Comparison of ENCODE assay signal across 16 cellular contexts in the genomic region with DNA sequence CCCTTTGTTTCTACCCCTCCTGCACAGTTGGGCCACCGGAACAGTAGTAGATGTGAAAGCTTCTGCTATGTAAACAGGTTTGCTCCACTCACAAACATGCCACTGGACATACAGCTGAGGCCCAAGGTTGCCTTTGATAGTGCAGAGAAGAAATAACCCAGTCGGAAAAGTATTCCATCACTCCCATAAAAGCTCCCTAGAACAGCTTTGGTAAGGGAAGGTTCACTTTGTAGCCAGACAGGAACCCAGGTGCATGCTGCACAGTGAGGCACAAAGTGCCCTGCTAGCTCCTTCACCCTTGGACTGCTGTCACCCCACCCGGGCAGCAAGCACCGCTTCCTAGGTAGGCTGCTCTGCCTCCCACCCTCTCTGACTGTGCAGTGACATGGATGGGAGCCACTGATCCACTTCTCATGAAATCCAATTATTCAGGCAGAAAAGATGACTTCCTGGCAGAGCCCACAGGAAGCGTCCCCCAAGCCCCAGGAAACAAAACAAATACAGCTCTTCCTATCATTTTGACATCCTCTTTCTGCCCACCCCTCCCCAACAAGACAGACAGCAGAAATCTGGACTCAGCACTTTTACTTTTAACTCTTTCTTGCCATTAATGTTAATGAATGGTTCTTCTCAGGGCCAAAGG.
DNase-seq lines count a peak whose midpoint lies in the region; ATAC-seq, FAIRE-seq and TF ChIP-seq lines count a peak whose summit lies in the region.
"Had no signal": no experiment of that assay in that cellular context is flagged by ENCODE, and none has a peak within 500 bp of the region (broad histone marks: within the 10 kb centered on the region; RNA-seq: fewer than 3 reads in every experiment).

No MANE protein-coding gene starts in this region.

- no TSS peak for BruUV-seq in IMR-90 (replicated peaks; lab: Mats Ljungman, UMichigan)

- peak overlapping the region; percentile 23 for H2BK5ac ChIP-seq in IMR-90 (ENCODE audit: low read depth, low read length, poor library complexity, severe bottlenecking)

- H2AK9ac ChIP-seq in IMR-90 (replicated peaks; ENCODE audit: low read depth, low read length, poor library complexity) = no peak overlapping the region

- peaks cover 20% of the 10 kb centered on the region for H3K4me1 ChIP-seq in A549
- peaks cover 10% of the 10 kb centered on the region; the same call in 1 of the 2 replicates for H3K4me1 ChIP-seq in IMR-90 (ENCODE audit: control insufficient read depth, insufficient read depth, low read length)

- TF ChIP-seq EP300 in A549 (IDR thresholded peaks at IDR 0.05) = no peak

- H3K4me3 ChIP-seq in A549 (no peak overlapping the region), IMR-90 (ENCODE audit: insufficient read depth, low read depth, low read length) (no peak overlapping the region)
- H3K4me3 ChIP-seq: adrenal gland, coronary artery, PC-9, thoracic aorta had no signal

- H3K4ac ChIP-seq in IMR-90 (ENCODE audit: low read depth, low read length) = no peak overlapping the region

- CTCF ChIA-PET in A549 (lab: Yijun Ruan, JAX) = interaction anchor here (0.6 to 1.0 kb wide), 3 partner anchors 20 to 106 kb away, joined by 3 to 4 read pairs (median 4); no protein-coding TSS in a partner anchor
- CTCF ChIA-PET in IMR-90 (lab: Yijun Ruan, JAX) = no interaction called here

- peak overlapping the region in 1 of 2 experiments; percentile 64; a peak in 1 of 4 replicates for H4K8ac ChIP-seq in IMR-90 (ENCODE audit: low read depth in 2 of 2, low read length in 2 of 2)

- FAIRE-seq in A549 (lab: Jason Lieb, UNC) = no peak
- FAIRE-seq: D721Med had no signal

- POLR2A ChIA-PET in A549 (lab: Yijun Ruan, JAX) = no interaction called here
- POLR2A ChIA-PET in IMR-90 (lab: Charles Lee; ENCODE audit: unreplicated experiment) = no interaction called here

- peak; percentile 52 to 58; a peak in 5 of 6 replicates for ATAC-seq in A549
- ATAC-seq in IMR-90 (ENCODE audit: low read depth) = peak; percentile 28; the same call in 1 of the 2 replicates
- no peak for ATAC-seq in HG03196 (IDR thresholded peaks at IDR 0.05; ENCODE audit: unreplicated experiment)
- no peak for ATAC-seq in activated T-cell treated with anti-CD3 and anti-CD28 coated beads, Interleukin-2, amount 50 U/mL, for 4 hours
- ATAC-seq in GM18861 (IDR thresholded peaks at IDR 0.05; ENCODE audit: unreplicated experiment) = no peak
- ATAC-seq in GM19463 (IDR thresholded peaks at IDR 0.05; ENCODE audit: unreplicated experiment) = no peak

- DNase-seq in A549 (ENCODE audit: low read depth in 1 of 2, low spot score in 1 of 2) = no peak
- DNase-seq in IMR-90 = no peak
- peak; percentile 4 for DNase-seq in dermis blood vessel endothelial cell
- DNase-seq in medulla oblongata (ENCODE audit: extremely low spot score) = peak; percentile 56
- DNase-seq in activated T-cell treated with anti-CD3 and anti-CD28 coated beads, Interleukin-2, amount 50 U/mL, for 4 hours = no peak
- DNase-seq: activated CD4-positive, alpha-beta T cell treated with anti-CD3 and anti-CD28 coated beads for 4 hours; activated T-cell treated with anti-CD3 and anti-CD28 coated beads, Interleukin-2, amount 50 U/mL, for 24 hours; PC-9; T-helper 2 cell had no signal

- peaks cover 30% of the 10 kb centered on the region for H4K20me1 ChIP-seq in IMR-90 (ENCODE audit: insufficient read depth, low read length)

- H3K9me3 ChIP-seq in A549 (no peaks in the 10 kb centered on the region), IMR-90 (ENCODE audit: control insufficient read depth, insufficient read depth, low read length) (no peaks in the 10 kb centered on the region)
- H3K9me3 ChIP-seq: adrenal gland, thoracic aorta had no signal

- no peaks in the 10 kb centered on the region for H3K9me3 Mint-ChIP-seq in activated T-cell treated with anti-CD3 and anti-CD28 coated beads, Interleukin-2, amount 50 U/mL, for 4 hours
- H3K9me3 Mint-ChIP-seq: activated T-cell treated with anti-CD3 and anti-CD28 coated beads, Interleukin-2, amount 50 U/mL, for 24 hours had no signal

- H3K27ac ChIP-seq in A549 = 0 out of 6 replicates have a peak overlapping the region, but pooled peaks of 1 of the 2 experiments have one; percentile 0
- peak overlapping the region; percentile 14; the same call in 1 of the 2 replicates for H3K27ac ChIP-seq in IMR-90 (ENCODE audit: insufficient read depth, low read length)
- H3K27ac ChIP-seq: PC-9, thoracic aorta had no signal

- H3K27me3 ChIP-seq in IMR-90 (ENCODE audit: control insufficient read depth, insufficient read depth, low read length) = no peaks in the 10 kb centered on the region
- H3K27me3 ChIP-seq: adrenal gland had no signal

- no peak overlapping the region for H2AK5ac ChIP-seq in IMR-90 (ENCODE audit: low read depth, low read length)

- H2BK15ac ChIP-seq in IMR-90 (ENCODE audit: low read depth, low read length) = no peak overlapping the region

- H3K4me1 Mint-ChIP-seq in activated T-cell treated with anti-CD3 and anti-CD28 coated beads, Interleukin-2, amount 50 U/mL, for 4 hours (ENCODE audit: low read depth) = peaks cover 1% of the 10 kb centered on the region

- no peak for TF ChIP-seq CTCF in A549 (IDR thresholded peaks at IDR 0.05)
- TF ChIP-seq CTCF in IMR-90 (conservative IDR thresholded peaks at IDR 0.05; ENCODE audit: low read depth, low read length) = no peak

- H4K5ac ChIP-seq in IMR-90 (ENCODE audit: low read depth, low read length) = no peak overlapping the region

- H3K23ac ChIP-seq in IMR-90 (ENCODE audit: low read depth, low read length) = peak overlapping the region; percentile 52; the same call in 1 of the 2 replicates

- TF ChIP-seq POLR2A in A549 (IDR thresholded peaks at IDR 0.05; ENCODE audit: low read length) (no peak), IMR-90 (IDR thresholded peaks at IDR 0.05; ENCODE audit: low read depth, low read length) (no peak)

- 82% methylated on average over 5 of the region's 5 CpGs for WGBS in A549 (ENCODE audit: missing lambda C conversion rate)
- 67% methylated on average over 1 of the region's 5 CpGs; no CpG with 5 or more reads in 1 of the 2 experiments for WGBS in IMR-90 (ENCODE audit: extremely low coverage in 2 of 2, insufficient read length in 1 of 2), 2 experiments

- H3K4me3 Mint-ChIP-seq in activated T-cell treated with anti-CD3 and anti-CD28 coated beads, Interleukin-2, amount 50 U/mL, for 4 hours = no peak overlapping the region
- H3K4me3 Mint-ChIP-seq: activated T-cell treated with anti-CD3 and anti-CD28 coated beads, Interleukin-2, amount 50 U/mL, for 24 hours had no signal

- TF ChIP-seq RAD21 in A549 (conservative IDR thresholded peaks at IDR 0.05 in 1 of 2, IDR thresholded peaks at IDR 0.05 in 1 of 2) (no peak), IMR-90 (IDR thresholded peaks at IDR 0.05; ENCODE audit: low read length) (no peak)

- no peak overlapping the region for H2BK120ac ChIP-seq in IMR-90 (ENCODE audit: low read depth, low read length)

- no peaks in the 10 kb centered on the region for H3K36me3 Mint-ChIP-seq in activated T-cell treated with anti-CD3 and anti-CD28 coated beads, Interleukin-2, amount 50 U/mL, for 4 hours (ENCODE audit: insufficient read depth)

- dilution Hi-C loops in IMR-90 (cut with HindIII; ENCODE audit: low sequenced_read_pairs, unreplicated experiment) = no loop called here

- intact Hi-C loops in IMR-90 (cut with micrococcal nuclease) = no loop called here

- H3K27me3 Mint-ChIP-seq in activated T-cell treated with anti-CD3 and anti-CD28 coated beads, Interleukin-2, amount 50 U/mL, for 4 hours (ENCODE audit: low read depth) = no peaks in the 10 kb centered on the region
- H3K27me3 Mint-ChIP-seq: activated T-cell treated with anti-CD3 and anti-CD28 coated beads, Interleukin-2, amount 50 U/mL, for 24 hours had no signal

- no peak overlapping the region for H3K56ac ChIP-seq in IMR-90 (ENCODE audit: extremely low read depth, insufficient read depth, low read length)

- H2BK20ac ChIP-seq in IMR-90 (ENCODE audit: low read depth, low read length) = no peak overlapping the region

- no peak overlapping the region for H3K9ac ChIP-seq in IMR-90 (ENCODE audit: low read depth, low read length)

- peaks cover 17% of the 10 kb centered on the region for H3K9me1 ChIP-seq in IMR-90 (ENCODE audit: insufficient read depth, low read length)

- peaks cover 41 to 73% of the 10 kb centered on the region in 2 experiments for H3K79me1 ChIP-seq in IMR-90 (ENCODE audit: low read depth in 1 of 2, low read length in 2 of 2)

- H3K36me3 ChIP-seq in IMR-90 (ENCODE audit: control insufficient read depth, insufficient read depth, low read length) = peaks cover 11% of the 10 kb centered on the region
- H3K36me3 ChIP-seq: adrenal gland, thoracic aorta had no signal

- H3K18ac ChIP-seq in IMR-90 (ENCODE audit: low read depth, low read length) = no peak overlapping the region

- H3K4me2 ChIP-seq in A549 (no peak overlapping the region), IMR-90 (ENCODE audit: low read depth, low read length) (no peak overlapping the region)
- H3K4me2 ChIP-seq: PC-9 had no signal

- no peak overlapping the region for H4K91ac ChIP-seq in IMR-90 (ENCODE audit: insufficient read depth, low read depth, low read length)

- in situ Hi-C loops in IMR-90 (cut with MboI; ENCODE audit: low sequenced_read_pairs) = no loop called here

- H3K14ac ChIP-seq in IMR-90 (replicated peaks; ENCODE audit: low read depth, low read length) = no peak overlapping the region

- no peak overlapping the region for H2AFZ ChIP-seq in IMR-90 (replicated peaks; ENCODE audit: low read length, poor library complexity)
- H2AFZ ChIP-seq: PC-9 had no signal

TF ChIP-seq in A549, 52 proteins besides CTCF, POLR2A, EP300 and RAD21:
- TF ChIP-seq MAFK (IDR thresholded peaks at IDR 0.05; ENCODE audit: partially characterized antibody) (peak; percentile 41), KDM1A (IDR thresholded peaks at IDR 0.05; ENCODE audit: low read depth) (no peak)
TF ChIP-seq in A549: peak in this region for 1.

TF ChIP-seq in IMR-90, 13 proteins besides CTCF, POLR2A, EP300 and RAD21:
- TF ChIP-seq MAFK (IDR thresholded peaks at IDR 0.05; ENCODE audit: low read depth, low read length) = peak; percentile 7; the same call in 1 of the 2 replicates
- no peak for TF ChIP-seq NFE2L2 (IDR thresholded peaks at IDR 0.05; ENCODE audit: low read depth, low read length)

Comparison
In these comparisons a context has a peak if more than half of its experiments do, and no peak if none do; other contexts are left out.
1. ATAC-seq: peak in A549 (2 of 2) and IMR-90 (single experiment); none in HG03196 (single experiment), activated T-cell treated with anti-CD3 and anti-CD28 coated beads, Interleukin-2, amount 50 U/mL, for 4 hours (0 of 2), GM18861 (single experiment) and GM19463 (single experiment).
2. DNase-seq: peak in dermis blood vessel endothelial cell (single experiment) and medulla oblongata (single experiment); none in A549 (0 of 2), IMR-90 (single experiment) and activated T-cell treated with anti-CD3 and anti-CD28 coated beads, Interleukin-2, amount 50 U/mL, for 4 hours (single experiment).